ENCODE assay signal across 8 cellular contexts in genomic region chr19:48325265-48325910, GRCh38. TPM values are rescaled to one million over a fixed set of nuclear protein-coding genes. Genes with fewer than 3 reads are reported as not detected.
DNase-seq lines count a peak whose midpoint lies in the region; ATAC-seq lines count a peak whose summit lies in the region.

TSS of gene EMP3 (plus strand) at chr19:48325552. CDS start at chr19:48326845, 1,293 bp downstream.

- DNase-seq in Daoy (ENCODE audit: low read depth) (peak; percentile 95), LHCN-M2 (ENCODE audit: low read depth) (peak; percentile 90), caudate nucleus (lab: John Stamatoyannopoulos, UW) (peak in 9 of 61 donors; percentile 4 to 23 (median 12)), kidney tubule cell (ENCODE audit: low spot score) (peak; percentile 86)
- DNase-seq in activated CD4-positive, CD25-positive, alpha-beta regulatory T cell (lab: John Stamatoyannopoulos, UW), result peak; percentile 40 to 68 (median 56)
- peak; percentile 72 to 73 for DNase-seq in stimulated activated CD4-positive, alpha-beta T cell treated with anti-CD3 and anti-CD28 coated beads, Interleukin-2, amount 100 ng/mL, for 48 hours

- ATAC-seq in HG02642 (IDR thresholded peaks at IDR 0.05; ENCODE audit: poor library complexity, unreplicated experiment) (no peak), esophagus mucosa (no peak)

- peak within 1 kb of the TSS; percentile 67 for H3K27ac ChIP-seq in caudate nucleus (ENCODE audit: low read depth, low read length)

RNA-seq across cellular contexts. Expression of gene EMP3, which starts in this region (rescaled TPM):
- total RNA-seq in Daoy (2014; rRNA removed; shearing (Covaris generic)), result 36.2 and 54.6 TPM in 2 replicates
- total RNA-seq in LHCN-M2 (2014; rRNA removed), result 184 and 258 TPM in 2 replicates
- polyA plus RNA-seq in LHCN-M2 (2012), result 937 TPM
- 7.6 TPM for total RNA-seq in esophagus mucosa
